In genomic region chr6:107355659-107356058, GRCh38 we compare ENCODE assay signal across 25 cellular contexts.
"Had no signal": no experiment of that assay in that cellular context is flagged by ENCODE, and none has a peak within 500 bp of the region (broad histone marks: within the 10 kb centered on the region; RNA-seq: fewer than 3 reads in every experiment).

No MANE protein-coding gene starts in this region.

- H3K27ac ChIP-seq: coronary artery, esophagus squamous epithelium, hepatocyte, left lung, lower lobe of right lung, ovary, suprapubic skin, thyroid gland had no signal

- DNase-seq: dermis blood vessel endothelial cell; effector memory CD8-positive, alpha-beta T cell; erythroblast; esophagus squamous epithelium; foreskin melanocyte; kidney; left lung; lower lobe of right lung; naive thymus-derived CD8-positive, alpha-beta T cell; occipital lobe; ovary; retina; stimulated activated CD4-positive, alpha-beta T cell treated with anti-CD3 and anti-CD28 coated beads, Interleukin-12 subunit alpha, Interleukin-12 subunit beta, amount 100 ng/mL, for 4 hours; stimulated activated CD4-positive, alpha-beta T cell treated with anti-CD3 and anti-CD28 coated beads, Interleukin-1b, Interleukin-23, amount 100 ng/mL, for 48 hours; stimulated activated CD4-positive, alpha-beta T cell treated with anti-CD3 and anti-CD28 coated beads, Interleukin-4, amount 100 ng/mL, for 1 hour; stimulated activated CD8-positive, alpha-beta memory T cell treated with anti-CD3 and anti-CD28 coated beads, Interleukin-4, amount 100 ng/mL, for 48 hours; stimulated activated naive CD4-positive, alpha-beta T cell; stimulated activated naive CD8-positive, alpha-beta T cell treated with anti-CD3 and anti-CD28 coated beads, Interleukin-15, amount 100 ng/mL, for 72 hours; trophoblast cell had no signal

- H3K4me3 ChIP-seq: coronary artery, esophagus squamous epithelium, hepatocyte, left lung, lower lobe of right lung, ovary, smooth muscle cell, suprapubic skin, thyroid gland had no signal

- ATAC-seq: effector memory CD8-positive, alpha-beta T cell; left lung; lower lobe of right lung; naive thymus-derived CD8-positive, alpha-beta T cell; sciatic nerve; stimulated activated naive CD8-positive, alpha-beta T cell treated with anti-CD3 and anti-CD28 coated beads, Interleukin-15, amount 100 ng/mL, for 72 hours had no signal

- H3K27me3 ChIP-seq: esophagus squamous epithelium, hepatocyte, left lung, ovary, suprapubic skin, thyroid gland had no signal

- H3K9me3 ChIP-seq: esophagus squamous epithelium, left lung, lower lobe of right lung, ovary, suprapubic skin, thyroid gland had no signal

- H3K4me1 ChIP-seq: esophagus squamous epithelium, left lung, lower lobe of right lung, suprapubic skin had no signal

- H3K36me3 ChIP-seq: esophagus squamous epithelium, left lung, lower lobe of right lung, ovary, suprapubic skin, thyroid gland had no signal
